14 cellular contexts compared by ENCODE assay signal in genomic region chr1:205665216-205665757, GRCh38. TPM values are rescaled to one million over a fixed set of nuclear protein-coding genes. Genes with fewer than 3 reads are reported as not detected.
DNase-seq lines count a peak whose midpoint lies in the region; ATAC-seq and TF ChIP-seq lines count a peak whose summit lies in the region.
"Had no signal": no experiment of that assay in that cellular context is flagged by ENCODE, and none has a peak within 500 bp of the region (broad histone marks: within the 10 kb centered on the region; RNA-seq: fewer than 3 reads in every experiment).

No MANE protein-coding gene starts in this region.

- peaks cover 10 to 11% of the 10 kb centered on the region in 2 donors for H3K27me3 Mint-ChIP-seq in natural killer cell (ENCODE audit: low read depth in 2 of 2)

- H3K36me3 Mint-ChIP-seq in natural killer cell: no peaks in the 10 kb centered on the region
- H3K36me3 Mint-ChIP-seq: activated naive CD4-positive, alpha-beta T cell treated with anti-CD3 and anti-CD28 coated beads, Interleukin-2, amount 50 U/mL, for 24 hours had no signal

- 46% methylated on average over 4 of the region's 4 CpGs for WGBS in prostate gland

- H3K4me1 Mint-ChIP-seq in natural killer cell: no peaks in the 10 kb centered on the region
- H3K4me1 Mint-ChIP-seq: activated naive CD4-positive, alpha-beta T cell treated with anti-CD3 and anti-CD28 coated beads, Interleukin-2, amount 50 U/mL, for 24 hours had no signal

- H3K9me3 ChIP-seq in prostate gland: no peaks in the 10 kb centered on the region
- H3K9me3 ChIP-seq: gastroesophageal sphincter had no signal

- H3K9me3 Mint-ChIP-seq in natural killer cell: no peaks in the 10 kb centered on the region
- H3K9me3 Mint-ChIP-seq: activated naive CD4-positive, alpha-beta T cell treated with anti-CD3 and anti-CD28 coated beads, Interleukin-2, amount 50 U/mL, for 24 hours; dendritic cell treated with granulocyte-macrophage colony-stimulating factor and Interleukin-4, amounts not matched to agents 40 ng/mL and 50 ng/mL, for 4 days had no signal

- peaks cover 15 to 29% of the 10 kb centered on the region in 2 donors for H3K36me3 ChIP-seq in prostate gland
- H3K36me3 ChIP-seq: gastroesophageal sphincter had no signal

- peaks cover 8% of the 10 kb centered on the region for H3K4me1 ChIP-seq in prostate gland (replicated peaks)

- H3K4me3 ChIP-seq in prostate gland: no peak overlapping the region
- H3K4me3 ChIP-seq: gastroesophageal sphincter, lung had no signal

- no peak overlapping the region for H3K27ac Mint-ChIP-seq in natural killer cell
- H3K27ac Mint-ChIP-seq: activated CD8-positive, alpha-beta T cell treated with anti-CD3 and anti-CD28 coated beads, Interleukin-2, amount 10 ng/mL, durations not matched to agents 7 days and 5 days; activated naive CD4-positive, alpha-beta T cell treated with anti-CD3 and anti-CD28 coated beads, Interleukin-2, amount 50 U/mL, for 24 hours; dendritic cell treated with granulocyte-macrophage colony-stimulating factor and Interleukin-4, amounts not matched to agents 40 ng/mL and 50 ng/mL, for 4 days had no signal

- ATAC-seq in GM18909 (IDR thresholded peaks at IDR 0.05; ENCODE audit: poor library complexity, unreplicated experiment): peak; percentile 28
- no peak for ATAC-seq in natural killer cell
- ATAC-seq: activated CD8-positive, alpha-beta T cell treated with anti-CD3 and anti-CD28 coated beads, Interleukin-2, amount 10 ng/mL, durations not matched to agents 7 days and 5 days; gastroesophageal sphincter; right cardiac atrium had no signal

- TF ChIP-seq POLR2A in prostate gland (IDR thresholded peaks at IDR 0.05): no peak

- H3K27ac ChIP-seq in caudate nucleus (ENCODE audit: low read depth, low read length) (peak overlapping the region; percentile 24), prostate gland (peak overlapping the region; percentile 46 to 89)
- H3K27ac ChIP-seq: gastroesophageal sphincter had no signal

- TF ChIP-seq CTCF in prostate gland (IDR thresholded peaks at IDR 0.05) (no peak), natural killer cell (IDR thresholded peaks at IDR 0.05) (no peak)

- H3K4me3 Mint-ChIP-seq in natural killer cell: no peak overlapping the region
- H3K4me3 Mint-ChIP-seq: activated CD8-positive, alpha-beta T cell treated with anti-CD3 and anti-CD28 coated beads, Interleukin-2, amount 10 ng/mL, durations not matched to agents 7 days and 5 days; activated naive CD4-positive, alpha-beta T cell treated with anti-CD3 and anti-CD28 coated beads, Interleukin-2, amount 50 U/mL, for 24 hours; dendritic cell treated with granulocyte-macrophage colony-stimulating factor and Interleukin-4, amounts not matched to agents 40 ng/mL and 50 ng/mL, for 4 days had no signal

- H3K27me3 ChIP-seq in prostate gland (replicated peaks; ENCODE audit: insufficient read depth): no peaks in the 10 kb centered on the region

- intact Hi-C loops in prostate gland (cut with DNase I): loop anchor here (10.0 kb wide), 1 partner anchor 430 kb away; no protein-coding TSS in a partner anchor
- intact Hi-C loops in natural killer cell (cut with micrococcal nuclease): loop anchor here (10.0 kb wide), 1 partner anchor 310 kb away; the partner anchor contains the start of gene KLHDC8A

- DNase-seq in NCI-H1092 (lab: John Stamatoyannopoulos, UW) (peak; percentile 36), caudate nucleus (lab: John Stamatoyannopoulos, UW) (no peak), prostate gland (ENCODE audit: low spot score) (no peak), natural killer cell (no peak), NCI-H524 (lab: John Stamatoyannopoulos, UW) (no peak)
- no peak for DNase-seq in activated naive CD4-positive, alpha-beta T cell treated with anti-CD3 and anti-CD28 coated beads, Interleukin-2, amount 50 U/mL, for 16 hours
- DNase-seq: activated CD8-positive, alpha-beta T cell treated with anti-CD3 and anti-CD28 coated beads, Interleukin-2, amount 10 ng/mL, durations not matched to agents 7 days and 5 days; NCI-H345 had no signal

RNA-seq across cellular contexts. Expression of gene SLC45A3, which starts 15.0 kb away (rescaled TPM):
- total RNA-seq in prostate gland (1,000 to 10,000 TPM in 1 of 2 donors, 100 to 1,000 TPM in 1; 505 to 1,326 TPM), natural killer cell (10 to 100 TPM in 1 of 3 donors, 1 to 10 TPM in 1, under 1 TPM in 1; 0.31 to 28.8 (median 1.8) TPM)

RNA-seq across cellular contexts. Expression of gene ELK4, which starts 33.5 kb away (rescaled TPM):
- total RNA-seq in prostate gland: 10 to 100 TPM; 58.8 to 62.7 TPM
- total RNA-seq in natural killer cell: 100 to 1,000 TPM; 107 to 155 (median 139) TPM

Comparison
In these comparisons a context has a peak if more than half of its experiments do, and no peak if none do; other contexts are left out.
1. RNA of gene SLC45A3, which starts 15.0 kb away (total RNA-seq): 505 to 1,326 TPM in prostate gland; 0.31 to 28.8 TPM in natural killer cell; every median in the first group is over 10 times any median in the second.